Comparison of ENCODE assay signal across 22 cellular contexts in genomic region chr9:98229620-98230019, GRCh38.
"Had no signal": no experiment of that assay in that cellular context is flagged by ENCODE, and none has a peak within 500 bp of the region (broad histone marks: within the 10 kb centered on the region; RNA-seq: fewer than 3 reads in every experiment).

No MANE protein-coding gene starts in this region.

- H3K27ac ChIP-seq: ascending aorta, gastrocnemius medialis, tibial artery had no signal

- DNase-seq: activated CD4-positive, alpha-beta T cell treated with anti-CD3 and anti-CD28 coated beads, Interleukin-2, amount 50 U/mL, for 1 hour; activated CD8-positive, alpha-beta memory T cell treated with anti-CD3 and anti-CD28 coated beads for 24 hours; activated CD8-positive, alpha-beta memory T cell treated with anti-CD3 and anti-CD28 coated beads, Interleukin-2, amount 50 U/mL, for 48 hours; activated effector memory CD4-positive, alpha-beta T cell treated with Interleukin-2 at 50 U/mL for 16 hours; activated naive CD4-positive, alpha-beta T cell treated with anti-CD3 and anti-CD28 coated beads, Interleukin-2, amount 10 ng/mL, durations not matched to agents 7 days and 5 days; activated T-cell treated with anti-CD3 and anti-CD28 coated beads, Interleukin-2, amount 50 U/mL, for 48 hours; cortex of kidney; gastrocnemius medialis; heart right ventricle; mesenchymal stem cell; naive thymus-derived CD8-positive, alpha-beta T cell; retina; stimulated activated CD4-positive, alpha-beta T cell treated with anti-CD3 and anti-CD28 coated beads, Interleukin-12 subunit alpha, Interleukin-12 subunit beta, amount 100 ng/mL, for 4 hours; stimulated activated CD4-positive, alpha-beta T cell treated with anti-CD3 and anti-CD28 coated beads, Interleukin-1b, Interleukin-23, amount 100 ng/mL, for 48 hours; stimulated activated CD8-positive, alpha-beta memory T cell treated with anti-CD3 and anti-CD28 coated beads, Interleukin-4, amount 100 ng/mL, for 48 hours; stimulated activated naive CD4-positive, alpha-beta T cell; T-cell; tibial artery had no signal

- H3K27me3 ChIP-seq: ascending aorta, gastrocnemius medialis, heart right ventricle, tibial artery had no signal

- H3K4me3 ChIP-seq: ascending aorta, gastrocnemius medialis, heart right ventricle, tibial artery had no signal

- ATAC-seq: activated CD4-positive, CD25-positive, alpha-beta regulatory T cell treated with anti-CD3 and anti-CD28 coated beads, Interleukin-2, amount 50 U/mL, for 24 hours; gastrocnemius medialis; heart right ventricle; naive thymus-derived CD8-positive, alpha-beta T cell; T-cell had no signal

- H3K9me3 ChIP-seq: ascending aorta, gastrocnemius medialis, heart right ventricle, tibial artery had no signal

- FAIRE-seq: endometrium, urothelium cell line had no signal

- H3K4me1 ChIP-seq: ascending aorta, tibial artery had no signal
